Comparison of ENCODE assay signal across 10 cellular contexts in genomic region chr17:40283662-40284061, GRCh38. TPM values are rescaled to one million over a fixed set of nuclear protein-coding genes. Genes with fewer than 3 reads are reported as not detected.
A peak's percentile ranks its signal among the peaks of the same experiment; 100 is the strongest.
DNase-seq lines count a peak whose midpoint lies in the region; ATAC-seq and TF ChIP-seq lines count a peak whose summit lies in the region.
"Had no signal": no experiment of that assay in that cellular context is flagged by ENCODE, and none has a peak within 500 bp of the region (broad histone marks: within the 10 kb centered on the region; RNA-seq: fewer than 3 reads in every experiment).

No MANE protein-coding gene starts in this region.

- in situ Hi-C loops in IMR-90 (cut with MboI; ENCODE audit: low sequenced_read_pairs): loop anchor here (10.0 kb wide), 1 partner anchor 259 kb away; no protein-coding TSS in a partner anchor

- 0 out of 2 replicates have a peak overlapping the region, but pooled peaks have one; percentile 6 for H4K5ac ChIP-seq in IMR-90 (ENCODE audit: low read depth, low read length)

- H3K27ac Mint-ChIP-seq in MCF 10A (ENCODE audit: low read depth, unreplicated experiment): peak overlapping the region; percentile 37

- DNase-seq in AG09319 (ENCODE audit: extremely low read depth, low read depth) (peak; percentile 50), IMR-90 (peak; percentile 96), MCF 10A (ENCODE audit: unreplicated experiment) (peak; percentile 74), WERI-Rb-1 (no peak), NCI-H1048 (lab: John Stamatoyannopoulos, UW) (no peak), hypothalamus (lab: John Stamatoyannopoulos, UW) (no peak)
- DNase-seq: NCI-H1105 treated with DMSO at 0.1 percent for 48 hours had no signal

- peaks cover 22% of the 10 kb centered on the region for H3K36me3 ChIP-seq in IMR-90 (ENCODE audit: control insufficient read depth, insufficient read depth, low read length)
- peaks cover 28 to 42% of the 10 kb centered on the region in 2 donors for H3K36me3 ChIP-seq in muscle layer of duodenum (ENCODE audit: control insufficient read depth in 1 of 2, insufficient read depth in 2 of 2, low read length in 2 of 2)
- peaks cover 42% of the 10 kb centered on the region for H3K36me3 ChIP-seq in WERI-Rb-1

- peak overlapping the region; percentile 47; the same call in 1 of the 2 replicates for H2BK120ac ChIP-seq in IMR-90 (ENCODE audit: low read depth, low read length)

- peak overlapping the region; percentile 92; the same call in 1 of the 2 replicates for H3K4me2 ChIP-seq in IMR-90 (ENCODE audit: low read depth, low read length)

- peak overlapping the region; percentile 21; the same call in 1 of the 2 replicates for H3K18ac ChIP-seq in IMR-90 (ENCODE audit: low read depth, low read length)

- no peak for TF ChIP-seq CTCF in AG09319 (IDR thresholded peaks at IDR 0.05; ENCODE audit: low read depth, low read length)
- no peak for TF ChIP-seq CTCF in IMR-90 (conservative IDR thresholded peaks at IDR 0.05; ENCODE audit: low read depth, low read length)
- no peak for TF ChIP-seq CTCF in MCF 10A (IDR thresholded peaks at IDR 0.05; ENCODE audit: unreplicated experiment)
- no peak for TF ChIP-seq CTCF in WERI-Rb-1 (IDR thresholded peaks at IDR 0.05; ENCODE audit: low read depth, low read length)

- no peaks in the 10 kb centered on the region for H3K9me3 Mint-ChIP-seq in MCF 10A (ENCODE audit: unreplicated experiment)

- no peak overlapping the region for H2BK20ac ChIP-seq in IMR-90 (ENCODE audit: low read depth, low read length)

- peaks cover 53% of the 10 kb centered on the region for H3K36me3 Mint-ChIP-seq in MCF 10A (ENCODE audit: insufficient read depth, unreplicated experiment)

- TF ChIP-seq RAD21 in IMR-90 (IDR thresholded peaks at IDR 0.05; ENCODE audit: low read length): no peak

- peak overlapping the region; percentile 10; the same call in 1 of the 2 replicates for H2AK5ac ChIP-seq in IMR-90 (ENCODE audit: low read depth, low read length)

- H2AFZ ChIP-seq in IMR-90 (replicated peaks; ENCODE audit: low read length, poor library complexity): no peak overlapping the region

- H2BK15ac ChIP-seq in IMR-90 (ENCODE audit: low read depth, low read length): peak overlapping the region; percentile 31; the same call in 1 of the 3 replicates

- intact Hi-C loops in IMR-90 (cut with micrococcal nuclease): no loop called here
- intact Hi-C loops in MCF 10A (cut with micrococcal nuclease): loop anchor here (2.0 kb wide), 1 partner anchor 65 kb away; the partner anchor contains the start of gene WIPF2

- BruUV-seq in IMR-90 (replicated peaks; lab: Mats Ljungman, UMichigan) (no TSS peak), MCF 10A (replicated peaks; lab: Mats Ljungman, UMichigan) (no TSS peak)

- H3K4me3 ChIP-seq in IMR-90 (ENCODE audit: insufficient read depth, low read depth, low read length): no peak overlapping the region; the same call in 1 of the 2 replicates
- H3K4me3 ChIP-seq in muscle layer of duodenum (ENCODE audit: low read depth in 1 of 2, low read length in 2 of 2): no peak overlapping the region
- no peak overlapping the region for H3K4me3 ChIP-seq in WERI-Rb-1 (ENCODE audit: low read depth, low read length)
- H3K4me3 ChIP-seq: cardiac muscle cell had no signal

- H3K4me1 Mint-ChIP-seq in MCF 10A (ENCODE audit: insufficient read depth, unreplicated experiment): peaks cover 19% of the 10 kb centered on the region

- no peak overlapping the region for H2AK9ac ChIP-seq in IMR-90 (replicated peaks; ENCODE audit: low read depth, low read length, poor library complexity)

- peak overlapping the region; percentile 4 to 19; a peak in 1 of 4 replicates for H4K8ac ChIP-seq in IMR-90 (ENCODE audit: low read depth in 2 of 2, low read length in 2 of 2)

- H3K27ac ChIP-seq in IMR-90 (ENCODE audit: insufficient read depth, low read length) (peak overlapping the region; percentile 66; the same call in 1 of the 2 replicates), muscle layer of duodenum (ENCODE audit: low read length) (peak overlapping the region; percentile 34), WERI-Rb-1 (no peak overlapping the region)
- H3K27ac ChIP-seq: cardiac muscle cell had no signal

- no peaks in the 10 kb centered on the region for H3K9me3 ChIP-seq in IMR-90 (ENCODE audit: control insufficient read depth, insufficient read depth, low read length)
- H3K9me3 ChIP-seq in muscle layer of duodenum (ENCODE audit: control insufficient read depth in 1 of 2, low read length in 2 of 2): no peaks in the 10 kb centered on the region
- no peaks in the 10 kb centered on the region for H3K9me3 ChIP-seq in WERI-Rb-1 (ENCODE audit: severe bottlenecking)

- peaks cover 14% of the 10 kb centered on the region for H3K9me1 ChIP-seq in IMR-90 (ENCODE audit: insufficient read depth, low read length)

- H3K4me3 Mint-ChIP-seq in MCF 10A (ENCODE audit: unreplicated experiment): peak overlapping the region; percentile 64

- H2BK5ac ChIP-seq in IMR-90 (ENCODE audit: low read depth, low read length, poor library complexity, severe bottlenecking): peak overlapping the region; percentile 91

- WGBS in IMR-90 (ENCODE audit: extremely low coverage in 2 of 2, insufficient read length in 1 of 2), 2 experiments: no CpG with 5 or more reads among the region's 2 CpGs

- POLR2A ChIA-PET in IMR-90 (lab: Charles Lee; ENCODE audit: unreplicated experiment) (no interaction called here), MCF 10A (lab: Yijun Ruan, JAX) (interaction anchor here (0.6 to 3.9 kb wide), 27 partner anchors 13 to 1405 kb away, joined by 3 to 35 read pairs (median 4); partner anchors contain the start of genes CASC3, CDK12, NR1D1 and WIPF2)

- CTCF ChIA-PET in IMR-90 (lab: Yijun Ruan, JAX): interaction anchor here (0.6 to 1.3 kb wide), 6 partner anchors 10 to 620 kb away, joined by 3 to 7 read pairs (median 3); no protein-coding TSS in a partner anchor
- CTCF ChIA-PET in MCF 10A (lab: Yijun Ruan, JAX): interaction anchor here (0.7 to 2.5 kb wide), 9 partner anchors 8 to 208 kb away, joined by 3 to 13 read pairs (median 4); no protein-coding TSS in a partner anchor

- H3K23ac ChIP-seq in IMR-90 (ENCODE audit: low read depth, low read length): no peak overlapping the region

- peak overlapping the region; percentile 55; the same call in 1 of the 2 replicates for H3K4ac ChIP-seq in IMR-90 (ENCODE audit: low read depth, low read length)

- peaks cover 7% of the 10 kb centered on the region; the same call in 1 of the 2 replicates for H4K20me1 ChIP-seq in IMR-90 (ENCODE audit: insufficient read depth, low read length)

- no peak overlapping the region for H3K14ac ChIP-seq in IMR-90 (replicated peaks; ENCODE audit: low read depth, low read length)

- H3K4me1 ChIP-seq in IMR-90 (ENCODE audit: control insufficient read depth, insufficient read depth, low read length) (peaks cover 9% of the 10 kb centered on the region), muscle layer of duodenum (ENCODE audit: control insufficient read depth in 1 of 2, insufficient read depth in 2 of 2, low read length in 2 of 2) (peaks cover 0 to 10% of the 10 kb centered on the region in 2 donors)

- no peaks in the 10 kb centered on the region for H3K27me3 Mint-ChIP-seq in MCF 10A (ENCODE audit: insufficient read depth, unreplicated experiment)

- ATAC-seq in IMR-90 (ENCODE audit: low read depth) (peak; percentile 25), GM18907 (IDR thresholded peaks at IDR 0.05; ENCODE audit: unreplicated experiment) (no peak)

- H3K79me1 ChIP-seq in IMR-90 (ENCODE audit: low read depth in 1 of 2, low read length in 2 of 2): peaks cover 5 to 7% of the 10 kb centered on the region in 2 experiments; a peak in 3 of 4 replicates

- 0 out of 2 replicates have a peak overlapping the region, but pooled peaks have one; percentile 5 for H3K56ac ChIP-seq in IMR-90 (ENCODE audit: extremely low read depth, insufficient read depth, low read length)

- no peak for TF ChIP-seq POLR2A in IMR-90 (IDR thresholded peaks at IDR 0.05; ENCODE audit: low read depth, low read length)

- peak overlapping the region; percentile 53 for H4K91ac ChIP-seq in IMR-90 (ENCODE audit: insufficient read depth, low read depth, low read length)

- dilution Hi-C loops in IMR-90 (cut with HindIII; ENCODE audit: low sequenced_read_pairs, unreplicated experiment): no loop called here

- H3K27me3 ChIP-seq in IMR-90 (ENCODE audit: control insufficient read depth, insufficient read depth, low read length) (no peaks in the 10 kb centered on the region), muscle layer of duodenum (ENCODE audit: low read depth, low read length) (no peaks in the 10 kb centered on the region), WERI-Rb-1 (ENCODE audit: insufficient read depth, low read depth, severe bottlenecking) (no peaks in the 10 kb centered on the region)
- H3K27me3 ChIP-seq: cardiac muscle cell had no signal

- H3K9ac ChIP-seq in IMR-90 (ENCODE audit: low read depth, low read length): peak overlapping the region; percentile 15; the same call in 1 of the 2 replicates

TF ChIP-seq in IMR-90, 13 proteins besides CTCF, POLR2A, EP300 and RAD21 (continues in another document):
- no peak for TF ChIP-seq CHD1 (IDR thresholded peaks at IDR 0.05; ENCODE audit: low read depth, low read length)
- peak; percentile 76 for TF ChIP-seq FOS (IDR thresholded peaks at IDR 0.05; ENCODE audit: low read depth, low read length)
- TF ChIP-seq MAZ (IDR thresholded peaks at IDR 0.05; ENCODE audit: borderline replicate concordance, low read depth, low read length): no peak
- TF ChIP-seq CEBPB (IDR thresholded peaks at IDR 0.05; ENCODE audit: low read depth, low read length): peak; percentile 68; the same call in 1 of the 2 replicates
- no peak for TF ChIP-seq RFX5 (IDR thresholded peaks at IDR 0.05; ENCODE audit: low read depth, low read length)
- no peak for TF ChIP-seq SMC3 (IDR thresholded peaks at IDR 0.05; ENCODE audit: low read depth, low read length)
- peak; percentile 45 for TF ChIP-seq RCOR1 (IDR thresholded peaks at IDR 0.05; ENCODE audit: insufficient replicate concordance, low read length)

RNA-seq across cellular contexts. Expression of gene CDC6, which starts 4.0 kb away (rescaled TPM):
- total RNA-seq in IMR-90 (2012; rRNA removed) (25.6 and 27.8 TPM in 2 replicates), MCF 10A (2022) (70.0 and 96.8 TPM in 2 replicates)
- 13.8 and 15.3 TPM in 2 replicates for polyA plus RNA-seq in IMR-90 (2012; rRNA removed)
- polyA plus RNA-seq in IMR-90 (2012; cell fraction: cytosol; rRNA removed): 4.2 and 16.4 TPM in 2 replicates
- polyA plus RNA-seq in IMR-90 (2012; cell fraction: nucleus; rRNA removed; ENCODE audit: low replicate concordance): 3.9 and 9.1 TPM in 2 replicates

RNA-seq across cellular contexts. Expression of gene RARA, which starts 25.3 kb away (rescaled TPM):
- total RNA-seq in IMR-90 (2012; rRNA removed) (7.2 and 9.0 TPM in 2 replicates), MCF 10A (2022) (12.2 and 12.6 TPM in 2 replicates)
- 12.7 and 13.6 TPM in 2 replicates for polyA plus RNA-seq in IMR-90 (2012; rRNA removed)
- 11.3 and 18.9 TPM in 2 replicates for polyA plus RNA-seq in IMR-90 (2012; cell fraction: cytosol; rRNA removed)
- polyA plus RNA-seq in IMR-90 (2012; cell fraction: nucleus; rRNA removed; ENCODE audit: low replicate concordance): 11.5 and 14.7 TPM in 2 replicates

Comparison
In these comparisons a context has a peak if more than half of its experiments do, and no peak if none do; other contexts are left out.
1. DNase-seq: peak in AG09319 (single experiment), IMR-90 (single experiment) and MCF 10A (single experiment); none in WERI-Rb-1 (single experiment), NCI-H1048 (single experiment) and hypothalamus (0 of 51).